Comparison of ENCODE assay signal across 1 cellular context in genomic region chr5:131381011-131381410, GRCh38.
TF ChIP-seq lines count a peak whose summit lies in the region.

No MANE protein-coding gene starts in this region.

TF ChIP-seq in H1, 55 proteins besides CTCF, POLR2A, EP300 and RAD21 (continued from another document):
- TF ChIP-seq SAP30 (IDR thresholded peaks at IDR 0.05; ENCODE audit: insufficient read depth, insufficient replicate concordance, low read length) = no peak
- no peak for TF ChIP-seq ATF3 (IDR thresholded peaks at IDR 0.05; ENCODE audit: insufficient read depth, low read depth, low read length)
- no peak for TF ChIP-seq CREB1 (IDR thresholded peaks at IDR 0.05)
- no peak for TF ChIP-seq SUZ12 (IDR thresholded peaks at IDR 0.05; ENCODE audit: low read length)
- no peak for TF ChIP-seq TBP (IDR thresholded peaks at IDR 0.05; ENCODE audit: low read depth, low read length)
- TF ChIP-seq BRCA1 (IDR thresholded peaks at IDR 0.05; ENCODE audit: low read depth, low read length) = no peak
- TF ChIP-seq GTF2F1 (IDR thresholded peaks at IDR 0.05; ENCODE audit: borderline replicate concordance, low read depth, low read length) = no peak
- no peak for TF ChIP-seq JUN (IDR thresholded peaks at IDR 0.05; ENCODE audit: low read depth, low read length)
